Comparison of ENCODE assay signal across 8 cellular contexts in genomic region chr12:96177013-96177412, GRCh38. TPM values are rescaled to one million over a fixed set of nuclear protein-coding genes. Genes with fewer than 3 reads are reported as not detected.
A peak's percentile ranks its signal among the peaks of the same experiment; 100 is the strongest.
DNase-seq lines count a peak whose midpoint lies in the region; ATAC-seq and TF ChIP-seq lines count a peak whose summit lies in the region.

No MANE protein-coding gene starts in this region.

- no peaks in the 10 kb centered on the region for H3K27me3 ChIP-seq in esophagus muscularis mucosa

- no peaks in the 10 kb centered on the region for H3K4me1 ChIP-seq in esophagus muscularis mucosa

- peak; percentile 78 for DNase-seq in Daoy (ENCODE audit: low read depth)
- DNase-seq in activated CD8-positive, alpha-beta memory T cell treated with anti-CD3 and anti-CD28 coated beads, Interleukin-2, amount 50 U/mL, for 48 hours, result peak; percentile 70
- DNase-seq in natural killer cell, result no peak
- DNase-seq in G401 (ENCODE audit: low spot score), result no peak
- DNase-seq in esophagus muscularis mucosa (ENCODE audit: extremely low spot score), result no peak
- DNase-seq in KG1 (lab: John Stamatoyannopoulos, UW), result no peak

- no peak overlapping the region for H3K27ac ChIP-seq in esophagus muscularis mucosa (replicated peaks in 1 of 4)

- no peaks in the 10 kb centered on the region for H3K9me3 Mint-ChIP-seq in natural killer cell

- H3K27me3 Mint-ChIP-seq in natural killer cell (ENCODE audit: low read depth in 2 of 2), result peaks cover 13% of the 10 kb centered on the region in 2 donors

- H3K4me3 ChIP-seq in esophagus muscularis mucosa, result no peak overlapping the region

- H3K4me1 Mint-ChIP-seq in natural killer cell, result peaks cover 0 to 6% of the 10 kb centered on the region in 2 donors

- no peaks in the 10 kb centered on the region for H3K36me3 ChIP-seq in esophagus muscularis mucosa

- TF ChIP-seq CTCF in natural killer cell (IDR thresholded peaks at IDR 0.05) (no peak), esophagus muscularis mucosa (IDR thresholded peaks at IDR 0.05) (no peak)

- no peak for TF ChIP-seq POLR2A in esophagus muscularis mucosa (IDR thresholded peaks at IDR 0.05; ENCODE audit: low read depth)

- WGBS in esophagus muscularis mucosa, result 89% methylated on average over 1 of the region's 1 CpG

- no peak overlapping the region for H3K27ac Mint-ChIP-seq in natural killer cell

- no peak for TF ChIP-seq EP300 in esophagus muscularis mucosa (IDR thresholded peaks at IDR 0.05)

- in situ Hi-C loops in G401 (cut with HindIII; ENCODE audit: low sequenced_read_pairs), result no loop called here

- intact Hi-C loops in natural killer cell (cut with micrococcal nuclease) (no loop called here), esophagus muscularis mucosa (cut with DNase I) (no loop called here)

- H3K9me3 ChIP-seq in esophagus muscularis mucosa, result peaks cover 0 to 12% (median 9%) of the 10 kb centered on the region in 4 donors

- ATAC-seq in HG03565 (IDR thresholded peaks at IDR 0.05; ENCODE audit: unreplicated experiment) (peak; percentile 56), natural killer cell (peak; percentile 40 to 57 (median 42)), GM18517 (IDR thresholded peaks at IDR 0.05; ENCODE audit: unreplicated experiment) (no peak)

- no peak overlapping the region for H3K4me3 Mint-ChIP-seq in natural killer cell

- no peaks in the 10 kb centered on the region for H3K36me3 Mint-ChIP-seq in natural killer cell

RNA-seq across cellular contexts. Expression of gene ELK3, which starts 17.2 kb away (rescaled TPM):
- 26.0 and 27.4 TPM in 2 replicates for total RNA-seq in Daoy (2014; rRNA removed; shearing (Covaris generic))
- total RNA-seq in natural killer cell (10 to 100 TPM; 17.8 to 28.8 (median 20.9) TPM), esophagus muscularis mucosa (10 to 100 TPM; 13.7 to 26.9 (median 25.7) TPM)
- total RNA-seq in G401 (2014; rRNA removed; shearing (Covaris generic)), result 7.3 and 12.4 TPM in 2 replicates

Comparison
In these comparisons a context has a peak if more than half of its experiments do, and no peak if none do; other contexts are left out.
1. DNase-seq: peak in Daoy (single experiment) and activated CD8-positive, alpha-beta memory T cell treated with anti-CD3 and anti-CD28 coated beads, Interleukin-2, amount 50 U/mL, for 48 hours (single experiment); none in natural killer cell (single experiment), G401 (single experiment), esophagus muscularis mucosa (single experiment) and KG1 (single experiment).